Comparison of ENCODE assay signal across 8 cellular contexts in the genomic region with DNA sequence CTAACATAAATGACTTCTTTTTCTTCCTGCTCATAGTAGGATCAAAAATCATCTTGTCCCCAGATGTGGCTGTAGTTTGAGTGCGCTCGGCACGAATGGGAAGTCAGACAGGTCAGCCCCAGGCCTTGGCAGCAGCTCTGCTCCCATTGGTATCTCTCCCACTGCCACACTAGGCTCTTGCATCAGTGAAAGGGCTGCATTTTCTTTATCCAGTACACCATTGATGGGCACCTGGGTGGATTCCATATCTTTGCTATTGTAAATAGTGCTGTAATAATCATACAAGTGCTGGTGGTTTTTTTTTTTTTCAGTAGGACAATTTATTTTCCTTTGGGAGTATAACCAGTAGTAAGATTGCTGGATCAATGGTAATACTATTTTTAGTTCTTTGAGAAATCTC.
"Had no signal": no experiment of that assay in that cellular context is flagged by ENCODE, and none has a peak within 500 bp of the region (broad histone marks: within the 10 kb centered on the region; RNA-seq: fewer than 3 reads in every experiment).

No MANE protein-coding gene starts in this region.

- DNase-seq: GDM1, GF-D8 had no signal

- FAIRE-seq: G401.6, GM12878, GM12891, GM12892, GM18507, GM19239 had no signal

- H3K4me3 ChIP-seq: GM12878 had no signal

- ATAC-seq: GM12878 had no signal
